In genomic region chr2:237026981-237027711, GRCh38 we compare ENCODE assay signal across 1 cellular context.
TF ChIP-seq lines count a peak whose summit lies in the region.

No MANE protein-coding gene starts in this region.

TF ChIP-seq in HCT116, 20 proteins besides CTCF, POLR2A, EP300 and RAD21:
- no peak for TF ChIP-seq ATF3 (IDR thresholded peaks at IDR 0.05)
- no peak for TF ChIP-seq SIN3A (IDR thresholded peaks at IDR 0.05; ENCODE audit: low read depth)
- no peak for TF ChIP-seq ELF1 (IDR thresholded peaks at IDR 0.05; ENCODE audit: borderline replicate concordance, low read depth)
- TF ChIP-seq TCF7L2 (IDR thresholded peaks at IDR 0.05; ENCODE audit: borderline replicate concordance, extremely low read depth, insufficient read depth, insufficient read length) = no peak
- TF ChIP-seq CEBPB (IDR thresholded peaks at IDR 0.05; ENCODE audit: low read depth) = no peak
- TF ChIP-seq POLR2AphosphoS5 (IDR thresholded peaks at IDR 0.05; ENCODE audit: low read depth, low read length) = no peak
- no peak for TF ChIP-seq FOSL1 (IDR thresholded peaks at IDR 0.05; ENCODE audit: low read depth)
- no peak for TF ChIP-seq EGR1 (IDR thresholded peaks at IDR 0.05; ENCODE audit: low read depth)
- no peak for TF ChIP-seq JUND (IDR thresholded peaks at IDR 0.05)
- no peak for TF ChIP-seq SRF (IDR thresholded peaks at IDR 0.05; ENCODE audit: low read depth)
- TF ChIP-seq ZFX (IDR thresholded peaks at IDR 0.05) = no peak
- no peak for TF ChIP-seq ZNF274 (IDR thresholded peaks at IDR 0.05; ENCODE audit: low read depth, low read length)
- no peak for TF ChIP-seq EZH2 (IDR thresholded peaks at IDR 0.05)
- TF ChIP-seq CBX3 (IDR thresholded peaks at IDR 0.05; ENCODE audit: low read depth) = no peak
- no peak for TF ChIP-seq YY1 (IDR thresholded peaks at IDR 0.05; ENCODE audit: extremely low read depth, insufficient replicate concordance, low read depth, low read length)
- no peak for TF ChIP-seq EZH2phosphoT487 (IDR thresholded peaks at IDR 0.05; ENCODE audit: borderline replicate concordance)
- no peak for TF ChIP-seq MAX (IDR thresholded peaks at IDR 0.05)
- no peak for TF ChIP-seq REST (IDR thresholded peaks at IDR 0.05; ENCODE audit: low read depth)
- TF ChIP-seq ZBTB33 (IDR thresholded peaks at IDR 0.05; ENCODE audit: extremely low read depth, insufficient replicate concordance, low read length) = no peak
- no peak for TF ChIP-seq SP1 (IDR thresholded peaks at IDR 0.05; ENCODE audit: low read depth)
